ENCODE assay signal across 10 cellular contexts in the genomic region with DNA sequence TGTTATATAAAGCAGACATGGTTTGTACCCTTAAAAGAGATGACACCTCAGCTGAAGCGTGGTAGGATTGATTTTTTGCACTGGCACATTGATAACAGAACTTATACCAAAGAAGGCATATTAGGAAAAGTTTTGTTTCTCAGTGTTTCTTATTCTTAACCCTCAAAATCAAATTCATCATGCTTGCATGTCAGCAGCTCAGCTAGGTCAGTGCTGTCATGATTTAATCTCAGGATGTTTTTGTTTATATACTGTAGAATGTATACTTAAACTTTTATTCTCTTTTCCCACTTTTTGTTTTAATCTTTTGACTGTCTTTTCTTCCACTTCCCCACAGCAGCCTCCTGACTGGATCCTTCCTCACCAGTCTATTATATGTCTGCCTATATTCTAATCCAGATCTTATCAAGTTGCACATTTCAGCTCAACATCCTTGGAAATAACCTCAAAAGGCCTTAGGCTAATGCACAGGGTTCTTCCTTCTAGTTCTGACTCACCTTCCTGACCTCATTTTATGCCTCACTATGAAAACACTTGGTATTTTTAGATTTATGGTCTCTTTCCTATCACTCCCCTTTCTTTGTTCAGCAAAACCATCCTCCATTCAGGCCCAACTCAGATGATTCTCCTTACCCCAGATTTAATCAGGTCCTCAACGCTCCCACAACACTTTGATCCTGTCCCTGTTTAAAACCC. TPM values are rescaled to one million over a fixed set of nuclear protein-coding genes. Genes with fewer than 3 reads are reported as not detected.
A peak's percentile ranks its signal among the peaks of the same experiment; 100 is the strongest.
DNase-seq lines count a peak whose midpoint lies in the region; ATAC-seq, FAIRE-seq and TF ChIP-seq lines count a peak whose summit lies in the region.
"Had no signal": no experiment of that assay in that cellular context is flagged by ENCODE, and none has a peak within 500 bp of the region (broad histone marks: within the 10 kb centered on the region; RNA-seq: fewer than 3 reads in every experiment).

No MANE protein-coding gene starts in this region.

- no peak overlapping the region for H2AFZ ChIP-seq in Loucy (ENCODE audit: low read length)

- H3K9me3 ChIP-seq in Loucy (ENCODE audit: insufficient read depth, low read depth, low read length) = no peaks in the 10 kb centered on the region
- H3K9me3 ChIP-seq in kidney (ENCODE audit: control insufficient read depth in 1 of 2, low read length in 2 of 2) = no peaks in the 10 kb centered on the region

- no peaks in the 10 kb centered on the region for H4K20me1 ChIP-seq in Loucy (ENCODE audit: insufficient read depth, low read length, poor library complexity, severe bottlenecking)

- no peak overlapping the region for H3K4me3 ChIP-seq in Loucy (ENCODE audit: low read length, poor library complexity, severe bottlenecking)
- no peak overlapping the region for H3K4me3 ChIP-seq in bronchial epithelial cell (ENCODE audit: low read depth, low read length)
- no peak overlapping the region for H3K4me3 ChIP-seq in kidney (ENCODE audit: low read length in 2 of 2)

- no peaks in the 10 kb centered on the region for H3K9me3 Mint-ChIP-seq in activated CD8-positive, alpha-beta memory T cell treated with anti-CD3 and anti-CD28 coated beads, Interleukin-2, amount 10 ng/mL, durations not matched to agents 7 days and 5 days (ENCODE audit: low read depth)
- H3K9me3 Mint-ChIP-seq in WTC11 = no peaks in the 10 kb centered on the region
- H3K9me3 Mint-ChIP-seq: immature natural killer cell had no signal

- no peaks in the 10 kb centered on the region for H3K79me2 ChIP-seq in Loucy (ENCODE audit: insufficient read depth, low read length)

- CTCF ChIA-PET in activated CD8-positive, alpha-beta memory T cell treated with anti-CD3 and anti-CD28 coated beads, Interleukin-2, amount 10 ng/mL, durations not matched to agents 7 days and 5 days (lab: Charles Lee) = interaction anchor here (0.9 to 1.3 kb wide), 2 partner anchors 14 to 100 kb away, joined by 3 to 4 read pairs; no protein-coding TSS in a partner anchor
- CTCF ChIA-PET in WTC11 (lab: Charles Lee) = interaction anchor here (0.6 kb wide), 1 partner anchor 248 kb away, joined by 3 read pairs; no protein-coding TSS in a partner anchor

- no peaks in the 10 kb centered on the region for H3F3A ChIP-seq in Loucy (ENCODE audit: low read depth)

- H3K36me3 ChIP-seq in Loucy (ENCODE audit: insufficient read depth, low read length) (peaks cover 8% of the 10 kb centered on the region; the same call in 1 of the 2 replicates), bronchial epithelial cell (ENCODE audit: control insufficient read depth, insufficient read depth, low read length) (peaks cover 18% of the 10 kb centered on the region), kidney (ENCODE audit: control insufficient read depth in 1 of 2, insufficient read depth in 2 of 2, low read length in 2 of 2) (peaks cover 29 to 47% of the 10 kb centered on the region in 2 donors)

- H3K4me1 Mint-ChIP-seq in activated CD8-positive, alpha-beta memory T cell treated with anti-CD3 and anti-CD28 coated beads, Interleukin-2, amount 10 ng/mL, durations not matched to agents 7 days and 5 days = peaks cover 31% of the 10 kb centered on the region
- no peaks in the 10 kb centered on the region for H3K4me1 Mint-ChIP-seq in WTC11

- peak; percentile 83 for ATAC-seq in activated CD8-positive, alpha-beta memory T cell treated with anti-CD3 and anti-CD28 coated beads, Interleukin-2, amount 10 ng/mL, durations not matched to agents 7 days and 5 days
- ATAC-seq in stimulated activated naive CD8-positive, alpha-beta T cell treated with anti-CD3 and anti-CD28 coated beads, Interleukin-15, Interleukin-2, amounts not matched to agents 100 U/mL and 50 U/mL, for 24 hours = peak; percentile 77
- ATAC-seq in WTC11 (no peak), HG02970 (IDR thresholded peaks at IDR 0.05; ENCODE audit: low FRiP score, unreplicated experiment) (no peak)

- H3K4me3 Mint-ChIP-seq in activated CD8-positive, alpha-beta memory T cell treated with anti-CD3 and anti-CD28 coated beads, Interleukin-2, amount 10 ng/mL, durations not matched to agents 7 days and 5 days = no peak overlapping the region
- H3K4me3 Mint-ChIP-seq in WTC11 = no peak overlapping the region
- H3K4me3 Mint-ChIP-seq: immature natural killer cell had no signal

- no peak for DNase-seq in activated CD8-positive, alpha-beta memory T cell treated with anti-CD3 and anti-CD28 coated beads, Interleukin-2, amount 10 ng/mL, durations not matched to agents 7 days and 5 days
- DNase-seq in activated CD8-positive, alpha-beta memory T cell treated with anti-CD3 and anti-CD28 coated beads, Interleukin-2, amount 50 U/mL, for 48 hours = no peak
- DNase-seq in bronchial epithelial cell (ENCODE audit: low read depth) (peak; percentile 95), WTC11 (ENCODE audit: low spot score) (no peak), kidney (no peak)
- no peak for DNase-seq in stimulated activated naive CD8-positive, alpha-beta T cell treated with anti-CD3 and anti-CD28 coated beads, Interleukin-15, Interleukin-2, amounts not matched to agents 100 U/mL and 50 U/mL, for 24 hours
- DNase-seq: immature natural killer cell had no signal

- H3K27ac ChIP-seq in kidney (ENCODE audit: low read depth in 2 of 2, low read length in 2 of 2) = no peak overlapping the region

- peak overlapping the region; percentile 10 for H3K4me2 ChIP-seq in Loucy (ENCODE audit: low read depth, low read length, poor library complexity, severe bottlenecking)

- POLR2A ChIA-PET in WTC11 (lab: Charles Lee) = no interaction called here

- peaks cover 13% of the 10 kb centered on the region for H3K4me1 ChIP-seq in Loucy (ENCODE audit: insufficient read depth, low read length, poor library complexity, severe bottlenecking)
- H3K4me1 ChIP-seq in kidney (ENCODE audit: control insufficient read depth in 1 of 2, insufficient read depth in 1 of 2, low read depth in 1 of 2, low read length in 2 of 2) = no peaks in the 10 kb centered on the region

- H3K9ac ChIP-seq in Loucy (ENCODE audit: low read depth, low read length, poor library complexity, severe bottlenecking) (peak overlapping the region; percentile 26), kidney (ENCODE audit: low read length in 2 of 2) (no peak overlapping the region)

- no peaks in the 10 kb centered on the region for H3K9me2 ChIP-seq in Loucy (replicated peaks; ENCODE audit: low read depth, low read length)

- TF ChIP-seq CTCF in Loucy (conservative IDR thresholded peaks at IDR 0.05; ENCODE audit: low read length) (no peak), bronchial epithelial cell (IDR thresholded peaks at IDR 0.05; ENCODE audit: insufficient read depth, low read length, severe bottlenecking) (no peak), WTC11 (IDR thresholded peaks at IDR 0.05) (no peak), kidney (IDR thresholded peaks at IDR 0.05; ENCODE audit: borderline replicate concordance, extremely low read depth, insufficient read depth) (no peak)

- FAIRE-seq in bronchial epithelial cell (lab: Jason Lieb, UNC) = no peak
- no peak for FAIRE-seq in kidney (lab: Jason Lieb, UNC)

- H3K36me3 Mint-ChIP-seq in activated CD8-positive, alpha-beta memory T cell treated with anti-CD3 and anti-CD28 coated beads, Interleukin-2, amount 10 ng/mL, durations not matched to agents 7 days and 5 days = peaks cover 61% of the 10 kb centered on the region
- peaks cover 57% of the 10 kb centered on the region for H3K36me3 Mint-ChIP-seq in WTC11

- H3K27me3 Mint-ChIP-seq in activated CD8-positive, alpha-beta memory T cell treated with anti-CD3 and anti-CD28 coated beads, Interleukin-2, amount 10 ng/mL, durations not matched to agents 7 days and 5 days = no peaks in the 10 kb centered on the region
- no peaks in the 10 kb centered on the region for H3K27me3 Mint-ChIP-seq in WTC11 (ENCODE audit: low read depth)

- H3K27me3 ChIP-seq in Loucy (ENCODE audit: insufficient read depth, low read length, poor library complexity, severe bottlenecking) (no peaks in the 10 kb centered on the region), bronchial epithelial cell (ENCODE audit: control insufficient read depth, insufficient read depth, low read length) (no peaks in the 10 kb centered on the region)

- H3K27ac Mint-ChIP-seq in activated CD8-positive, alpha-beta memory T cell treated with anti-CD3 and anti-CD28 coated beads, Interleukin-2, amount 10 ng/mL, durations not matched to agents 7 days and 5 days = peak overlapping the region; percentile 66
- no peak overlapping the region for H3K27ac Mint-ChIP-seq in WTC11

- intact Hi-C loops in kidney (cut with DNase I) = no loop called here

TF ChIP-seq in WTC11, 78 proteins besides CTCF, POLR2A, EP300 and RAD21 (continues in another document):
- TF ChIP-seq ZNF138 (CRISPR knock-in tag; conservative IDR thresholded peaks at IDR 0.05) = no peak
- no peak for TF ChIP-seq TCF7 (CRISPR knock-in tag; IDR thresholded peaks at IDR 0.05; ENCODE audit: low read depth)
- no peak for TF ChIP-seq OVOL2 (CRISPR knock-in tag; IDR thresholded peaks at IDR 0.05; ENCODE audit: borderline replicate concordance)
- TF ChIP-seq ZNF396 (CRISPR knock-in tag; IDR thresholded peaks at IDR 0.05; ENCODE audit: borderline replicate concordance) = no peak
- TF ChIP-seq NFE2L1 (CRISPR knock-in tag; IDR thresholded peaks at IDR 0.05) = no peak
- no peak for TF ChIP-seq FOXK1 (CRISPR knock-in tag; IDR thresholded peaks at IDR 0.05)

RNA-seq across cellular contexts. Expression of gene HEBP2, which starts 7.1 kb away (rescaled TPM):
- total RNA-seq in activated CD8-positive, alpha-beta memory T cell treated with anti-CD3 and anti-CD28 coated beads, Interleukin-2, amount 10 ng/mL, durations not matched to agents 7 days and 5 days = 10 to 100 TPM; 37.2 to 43.1 TPM
- total RNA-seq in bronchial epithelial cell (64.8 and 78.2 TPM in 2 replicates), WTC11 (2021) (31.9 to 40.9 TPM (median 36.1 TPM) in 3 replicates), kidney (66.5 TPM)
- 62.6 TPM for polyA plus RNA-seq in kidney (ENCODE audit: insufficient read depth, low read depth, low replicate concordance)

RNA-seq across cellular contexts. Expression of gene SMIM28, which starts 33.4 kb away (rescaled TPM):
- not detected for total RNA-seq in activated CD8-positive, alpha-beta memory T cell treated with anti-CD3 and anti-CD28 coated beads, Interleukin-2, amount 10 ng/mL, durations not matched to agents 7 days and 5 days
- not detected in 2 replicates for total RNA-seq in bronchial epithelial cell
- not detected in 3 replicates for total RNA-seq in WTC11 (2021)
- not detected for total RNA-seq in kidney
- not detected for polyA plus RNA-seq in kidney (ENCODE audit: insufficient read depth, low read depth, low replicate concordance)
- polyA plus RNA-seq: BJ, immature natural killer cell had no signal

Comparison
In these comparisons a context has a peak if more than half of its experiments do, and no peak if none do; other contexts are left out.
1. ATAC-seq: peak in activated CD8-positive, alpha-beta memory T cell treated with anti-CD3 and anti-CD28 coated beads, Interleukin-2, amount 10 ng/mL, durations not matched to agents 7 days and 5 days (single experiment) and stimulated activated naive CD8-positive, alpha-beta T cell treated with anti-CD3 and anti-CD28 coated beads, Interleukin-15, Interleukin-2, amounts not matched to agents 100 U/mL and 50 U/mL, for 24 hours (single experiment); none in WTC11 (single experiment) and HG02970 (single experiment).